ENCODE assay signal across 8 cellular contexts in genomic region chr9:78234810-78235209, GRCh38. TPM values are rescaled to one million over a fixed set of nuclear protein-coding genes. Genes with fewer than 3 reads are reported as not detected.
DNase-seq lines count a peak whose midpoint lies in the region; ATAC-seq and TF ChIP-seq lines count a peak whose summit lies in the region.

No MANE protein-coding gene starts in this region.

- H3K27ac ChIP-seq in RWPE2 (ENCODE audit: poor library complexity, severe bottlenecking) (no peak overlapping the region), fibroblast of lung (ENCODE audit: insufficient read depth, low read length) (peak overlapping the region; percentile 75), gastrocnemius medialis (no peak overlapping the region)

- TF ChIP-seq POLR2A in gastrocnemius medialis (IDR thresholded peaks at IDR 0.05) = no peak

- H3K4me1 ChIP-seq in RWPE2 (ENCODE audit: insufficient read depth, poor library complexity, severe bottlenecking) (peaks cover 9% of the 10 kb centered on the region), fibroblast of lung (ENCODE audit: control insufficient read depth, extremely low read depth, insufficient read depth, low read length) (peaks cover 2% of the 10 kb centered on the region), gastrocnemius medialis (peaks cover 0 to 10% of the 10 kb centered on the region in 2 donors)

- H3K4me2 ChIP-seq in fibroblast of lung (ENCODE audit: extremely low read depth, insufficient read depth, low read length) = peak overlapping the region; percentile 85

- H4K20me1 ChIP-seq in fibroblast of lung (ENCODE audit: control insufficient read depth, extremely low read depth, insufficient read depth, low read length) = no peaks in the 10 kb centered on the region

- H3K36me3 ChIP-seq in GM06990 (ENCODE audit: control insufficient read depth, insufficient read depth, low read length) (no peaks in the 10 kb centered on the region), RWPE2 (ENCODE audit: low read depth) (peaks cover 2% of the 10 kb centered on the region), fibroblast of lung (ENCODE audit: control insufficient read depth, insufficient read depth, low read length) (no peaks in the 10 kb centered on the region), gastrocnemius medialis (no peaks in the 10 kb centered on the region)

- H2AFZ ChIP-seq in fibroblast of lung (ENCODE audit: low read length) = peak overlapping the region; percentile 86

- no peaks in the 10 kb centered on the region for H3K27me3 ChIP-seq in GM06990 (replicated peaks; ENCODE audit: control insufficient read depth, insufficient read depth, low read length)
- no peaks in the 10 kb centered on the region for H3K27me3 ChIP-seq in RWPE2 (ENCODE audit: insufficient read depth, poor library complexity, severe bottlenecking)
- no peaks in the 10 kb centered on the region for H3K27me3 ChIP-seq in fibroblast of lung (ENCODE audit: control insufficient read depth, insufficient read depth, low read length)
- no peaks in the 10 kb centered on the region for H3K27me3 ChIP-seq in gastrocnemius medialis

- ATAC-seq in RWPE2 (ENCODE audit: low read depth) (no peak), gastrocnemius medialis (no peak), HG03095 (IDR thresholded peaks at IDR 0.05; ENCODE audit: unreplicated experiment) (no peak)

- H3K9me3 ChIP-seq in RWPE2 (ENCODE audit: severe bottlenecking) = no peaks in the 10 kb centered on the region
- no peaks in the 10 kb centered on the region for H3K9me3 ChIP-seq in fibroblast of lung (ENCODE audit: control insufficient read depth, insufficient read depth, low read depth, low read length)
- no peaks in the 10 kb centered on the region for H3K9me3 ChIP-seq in gastrocnemius medialis

- H3K79me2 ChIP-seq in fibroblast of lung (ENCODE audit: control insufficient read depth, insufficient read depth, low read length) = peaks cover 9% of the 10 kb centered on the region

- no peak overlapping the region for H3K9ac ChIP-seq in fibroblast of lung (ENCODE audit: insufficient read depth, low read length)

- in situ Hi-C loops in gastrocnemius medialis (cut with MboI; ENCODE audit: low sequenced_read_pairs in 4 of 4) = no loop called here

- intact Hi-C loops in gastrocnemius medialis (cut with DNase I; ENCODE audit: low total_unique reads) = no loop called here
- intact Hi-C loops in posterior cingulate gyrus (cut with DNase I) = no loop called here

- DNase-seq in GM06990 (ENCODE audit: extremely low read depth, insufficient read length) (no peak), RWPE2 (ENCODE audit: low spot score) (no peak), fibroblast of lung (ENCODE audit: low read depth in 2 of 2) (peak in 1 of 2 donors; percentile 84), gastrocnemius medialis (no peak), posterior cingulate gyrus (no peak), DMS 273 (lab: John Stamatoyannopoulos, UW; ENCODE audit: unreplicated experiment) (no peak)
- no peak for DNase-seq in stimulated activated CD4-positive, alpha-beta T cell treated with anti-CD3 and anti-CD28 coated beads, Interleukin-4, amount 100 ng/mL, for 24 hours

- H3K4me3 ChIP-seq in GM06990 (replicated peaks; ENCODE audit: low read depth, low read length) (peak overlapping the region; percentile 83), RWPE2 (ENCODE audit: severe bottlenecking) (peak overlapping the region; percentile 76), fibroblast of lung (replicated peaks in 1 of 4; ENCODE audit: control extremely low read depth in 1 of 4, insufficient read depth in 1 of 4, low read depth in 3 of 4, low read length in 4 of 4) (peak overlapping the region; percentile 81 to 89 (median 84)), gastrocnemius medialis (peak overlapping the region; percentile 74 to 94 (median 87))

- TF ChIP-seq CTCF in GM06990 (IDR thresholded peaks at IDR 0.05; ENCODE audit: insufficient read depth, low read length, poor library complexity, severe bottlenecking) = no peak
- TF ChIP-seq CTCF in RWPE2 (IDR thresholded peaks at IDR 0.05; ENCODE audit: poor library complexity, severe bottlenecking) = no peak
- no peak for TF ChIP-seq CTCF in fibroblast of lung (conservative IDR thresholded peaks at IDR 0.05 in 1 of 2, IDR thresholded peaks at IDR 0.05 in 1 of 2; ENCODE audit: low read depth in 1 of 2, low read length in 2 of 2)
- no peak for TF ChIP-seq CTCF in gastrocnemius medialis (IDR thresholded peaks at IDR 0.05 in 4 of 5, conservative IDR thresholded peaks at IDR 0.05 in 1 of 5)

RNA-seq across cellular contexts. Expression of gene CEP78, which starts 1.1 kb away (rescaled TPM):
- 10.0 and 10.4 TPM in 2 replicates for total RNA-seq in fibroblast of lung
- polyA plus RNA-seq in fibroblast of lung = 8.9 and 13.7 TPM in 2 replicates
- polyA plus RNA-seq in fibroblast of lung (2012) = 5.7 and 10.6 TPM in 2 replicates
- 0.27 and 2.1 TPM in 2 replicates for polyA minus RNA-seq in fibroblast of lung (ENCODE audit: low replicate concordance)
- total RNA-seq in gastrocnemius medialis = 1 to 10 TPM; 2.1 to 2.8 (median 2.5) TPM
